ENCODE assay signal across 21 cellular contexts in genomic region chr9:136590788-136591187, GRCh38. TPM values are rescaled to one million over a fixed set of nuclear protein-coding genes. Genes with fewer than 3 reads are reported as not detected.
DNase-seq lines count a peak whose midpoint lies in the region; ATAC-seq, FAIRE-seq and TF ChIP-seq lines count a peak whose summit lies in the region.
"Had no signal": no experiment of that assay in that cellular context is flagged by ENCODE, and none has a peak within 500 bp of the region (broad histone marks: within the 10 kb centered on the region; RNA-seq: fewer than 3 reads in every experiment).

No MANE protein-coding gene starts in this region.

- no peak overlapping the region for H3K9ac ChIP-seq in H1 (replicated peaks in 1 of 4; ENCODE audit: extremely low read depth in 1 of 4, low read depth in 3 of 4, low read length in 3 of 4)

- H2BK5ac ChIP-seq in H1 (ENCODE audit: low read depth, low read length), result peak overlapping the region; percentile 97; the same call in 1 of the 2 replicates

- ATAC-seq in right lobe of liver (peak; percentile 31 to 53 (median 36)), GM21619 (IDR thresholded peaks at IDR 0.05; ENCODE audit: unreplicated experiment) (no peak)
- ATAC-seq: HCT116 had no signal

- H3K23me2 ChIP-seq in H1 (ENCODE audit: low read depth, low read length), result peaks cover 10% of the 10 kb centered on the region

- no peak overlapping the region for H4K5ac ChIP-seq in H1 (ENCODE audit: insufficient read length, low read depth, low read length)

- no peak overlapping the region for H2AFZ ChIP-seq in H1 (ENCODE audit: low read length)

- no peaks in the 10 kb centered on the region for H3K79me1 ChIP-seq in H1 (ENCODE audit: low read depth, low read length)

- H3K27ac ChIP-seq in H1 (ENCODE audit: low read depth, low read length) (no peak overlapping the region), right lobe of liver (no peak overlapping the region), tibial nerve (peak overlapping the region; percentile 13 to 83 (median 36))
- H3K27ac ChIP-seq: cardiac muscle cell, epithelial cell of prostate, VCaP had no signal

- no peak overlapping the region for H3K56ac ChIP-seq in H1 (replicated peaks; ENCODE audit: insufficient read length, low read depth, low read length)

- no peak overlapping the region for H3K18ac ChIP-seq in H1 (ENCODE audit: extremely low read depth, low read length)

- intact Hi-C loops in right lobe of liver (cut with DNase I), result no loop called here

- TF ChIP-seq EP300 in H1 (IDR thresholded peaks at IDR 0.05; ENCODE audit: borderline replicate concordance in 1 of 2, low read depth in 2 of 2, low read length in 2 of 2) (no peak), tibial nerve (IDR thresholded peaks at IDR 0.05) (no peak)

- TF ChIP-seq POLR2A in H1 (IDR thresholded peaks at IDR 0.05; ENCODE audit: control extremely low read depth in 1 of 2, low read depth in 2 of 2, low read length in 2 of 2) (no peak), right lobe of liver (IDR thresholded peaks at IDR 0.05) (no peak), tibial nerve (IDR thresholded peaks at IDR 0.05) (no peak)

- H4K20me1 ChIP-seq in H1 (replicated peaks in 1 of 2; ENCODE audit: control insufficient read depth in 1 of 2, insufficient read depth in 2 of 2, low read length in 2 of 2), result peaks cover 0 to 2% of the 10 kb centered on the region in 2 experiments

- H2AK5ac ChIP-seq in H1 (ENCODE audit: low read depth, low read length), result peak overlapping the region; percentile 84; the same call in 1 of the 2 replicates

- H3K23ac ChIP-seq in H1 (ENCODE audit: insufficient read length), result no peak overlapping the region

- H3K27me3 ChIP-seq in H1 (replicated peaks in 1 of 4; ENCODE audit: control insufficient read depth in 3 of 4, extremely low read depth in 1 of 4, insufficient read depth in 3 of 4, low read length in 3 of 4) (no peaks in the 10 kb centered on the region), right lobe of liver (no peaks in the 10 kb centered on the region), tibial nerve (no peaks in the 10 kb centered on the region)
- H3K27me3 ChIP-seq: cardiac muscle cell had no signal

- H3K4me3 ChIP-seq in H1 (ENCODE audit: extremely low read depth in 1 of 4, insufficient read depth in 2 of 4, low read depth in 3 of 4, low read length in 4 of 4), result no peak overlapping the region
- H3K4me3 ChIP-seq in right lobe of liver, result no peak overlapping the region
- no peak overlapping the region for H3K4me3 ChIP-seq in tibial nerve
- H3K4me3 ChIP-seq: cardiac muscle cell had no signal

- in situ Hi-C loops in G401 (cut with HindIII; ENCODE audit: low sequenced_read_pairs), result no loop called here

- no peak overlapping the region for H3K4me2 ChIP-seq in H1 (ENCODE audit: insufficient read depth in 1 of 2, low read depth in 2 of 2, low read length in 2 of 2)

- TF ChIP-seq CTCF in H1 (IDR thresholded peaks at IDR 0.05; ENCODE audit: control extremely low read depth in 1 of 3, insufficient read depth in 1 of 3, low read depth in 1 of 3, low read length in 3 of 3) (no peak), right lobe of liver (IDR thresholded peaks at IDR 0.05) (no peak), tibial nerve (IDR thresholded peaks at IDR 0.05) (no peak)

- H3K4me1 ChIP-seq in H1 (replicated peaks in 1 of 4; ENCODE audit: control insufficient read depth in 3 of 4, insufficient read depth in 4 of 4, low read length in 3 of 4) (peaks cover 3 to 38% (median 26%) of the 10 kb centered on the region in 4 experiments), right lobe of liver (peaks cover 0 to 5% (median 0%) of the 10 kb centered on the region in 4 donors), tibial nerve (peaks cover 0 to 82% (median 43%) of the 10 kb centered on the region in 4 donors)

- no peak overlapping the region for H3K14ac ChIP-seq in H1 (ENCODE audit: insufficient read length)

- TF ChIP-seq RAD21 in H1 (IDR thresholded peaks at IDR 0.05 in 1 of 2, conservative IDR thresholded peaks at IDR 0.05 in 1 of 2; ENCODE audit: low read depth in 2 of 2, low read length in 2 of 2), result no peak

- H3K79me2 ChIP-seq in H1 (ENCODE audit: control insufficient read depth in 1 of 2, insufficient read depth in 2 of 2, low read length in 2 of 2), result no peaks in the 10 kb centered on the region

- 90% methylated on average over 6 of the region's 6 CpGs; no CpG with 5 or more reads in 1 of the 2 experiments for WGBS in H1 (ENCODE audit: extremely low coverage in 1 of 2, insufficient coverage in 1 of 2, insufficient read length in 1 of 2, insufficient replicate concordance in 2 of 2, low coverage in 1 of 2, low lambda C conversion rate in 2 of 2, missing lambda C conversion rate in 1 of 2), 2 experiments
- WGBS in right lobe of liver (ENCODE audit: insufficient coverage, low coverage, low lambda C conversion rate, missing lambda C conversion rate), result 60% methylated on average over 1 of the region's 6 CpGs
- WGBS in tibial nerve, 2 donors, result 36 to 43% methylated on average over 3 to 6 of the region's 6 CpGs

- H3K36me3 ChIP-seq in H1 (ENCODE audit: control insufficient read depth in 2 of 4, insufficient read depth in 4 of 4, low read length in 3 of 4) (no peaks in the 10 kb centered on the region), right lobe of liver (no peaks in the 10 kb centered on the region), tibial nerve (no peaks in the 10 kb centered on the region)
- H3K36me3 ChIP-seq: cardiac muscle cell had no signal

- peak overlapping the region; percentile 90; the same call in 1 of the 2 replicates for H2BK20ac ChIP-seq in H1 (ENCODE audit: low read length)

- H3K4ac ChIP-seq in H1 (replicated peaks; ENCODE audit: insufficient read length, low read depth, low read length), result no peak overlapping the region

- DNase-seq in DMS53 (lab: John Stamatoyannopoulos, UW) (peak; percentile 24), DMS53 treated with DMSO at 0.1 percent for 48 hours (lab: John Stamatoyannopoulos, UW; ENCODE audit: unreplicated experiment) (no peak), H1 (ENCODE audit: low read depth in 1 of 2, low spot score in 2 of 2) (no peak), right lobe of liver (no peak), tibial nerve (ENCODE audit: low spot score in 2 of 2) (no peak), G401 (ENCODE audit: low spot score) (no peak), HuH-7 (ENCODE audit: low spot score) (no peak)
- DNase-seq: 8988T, AML-193, amniotic stem cell, COR-L47, EL, islet precursor cell, NCI-H1436 treated with DMSO at 0.1 percent for 48 hours, nephron progenitor cell, SIG-M5 had no signal

- H4K8ac ChIP-seq in H1 (ENCODE audit: extremely low read depth, insufficient read depth, low read length), result no peak overlapping the region

- H2BK120ac ChIP-seq in H1 (replicated peaks; ENCODE audit: low read depth, low read length), result no peak overlapping the region

- H2BK15ac ChIP-seq in H1 (ENCODE audit: low read length), result peak overlapping the region; percentile 88; the same call in 1 of the 2 replicates

- H4K91ac ChIP-seq in H1 (replicated peaks; ENCODE audit: insufficient read length, low read length), result no peak overlapping the region

- H2BK12ac ChIP-seq in H1 (ENCODE audit: low read depth, low read length), result peak overlapping the region; percentile 45; the same call in 1 of the 2 replicates

- POLR2A ChIA-PET in H1 (lab: Charles Lee; ENCODE audit: partially characterized antibody), result interaction anchor here (0.7 kb wide), 1 partner anchor 22 kb away, joined by 3 read pairs; no protein-coding TSS in a partner anchor

- H3K9me3 ChIP-seq in H1 (ENCODE audit: insufficient read depth in 2 of 2, low read depth in 1 of 2, low read length in 1 of 2) (peaks cover 0 to 3% of the 10 kb centered on the region in 2 experiments; a peak in 1 of 4 replicates), right lobe of liver (no peaks in the 10 kb centered on the region), tibial nerve (no peaks in the 10 kb centered on the region)

- CTCF ChIA-PET in H1 (lab: Charles Lee; ENCODE audit: partially characterized antibody), result interaction anchor here (1.3 kb wide), 1 partner anchor 81 kb away, joined by 3 read pairs; no protein-coding TSS in a partner anchor

- no peak for FAIRE-seq in H1 (lab: Jason Lieb, UNC)

TF ChIP-seq in H1, 55 proteins besides CTCF, POLR2A, EP300 and RAD21 (continues in another document):
- no peak for TF ChIP-seq USF2 (IDR thresholded peaks at IDR 0.05; ENCODE audit: low read length)
- no peak for TF ChIP-seq RXRA (IDR thresholded peaks at IDR 0.05; ENCODE audit: insufficient read depth, low read depth, low read length)
- TF ChIP-seq ATF2 (IDR thresholded peaks at IDR 0.05; ENCODE audit: low read length), result no peak

RNA-seq across cellular contexts. Expression of gene NOTCH1, which starts 44.9 kb away (rescaled TPM):
- total RNA-seq in H1 (2021; fragmentation: NEBNext Ultra II Directional; extraction: Animal tissue kit (Norgen Biotek cat#: 25700)), result 55.6 and 60.9 TPM in 2 replicates
- polyA plus RNA-seq in H1 (2011; rRNA removed), result 6.9 and 19.9 TPM in 2 replicates
- polyA plus RNA-seq in H1 (2011; cell fraction: cytosol; rRNA removed), result 7.3 TPM
- polyA plus RNA-seq in H1 (2011; cell fraction: nucleus; rRNA removed), result 41.0 TPM
- 17.4 to 31.4 TPM (median 28.7 TPM) in 4 replicates for polyA plus RNA-seq in H1 (2012, experiment 1 of 2)
- polyA plus RNA-seq in H1 (2012, experiment 2 of 2), result 20.1 TPM
- polyA plus RNA-seq in H1 (2013, experiment 1 of 2), result 33.5 TPM
- polyA plus RNA-seq in H1 (2013, experiment 2 of 2), result 26.3 TPM
- polyA minus RNA-seq in H1 (2011; rRNA and poly(A)+ RNA removed), result 12.2 and 13.8 TPM in 2 replicates
- polyA minus RNA-seq in H1 (2011; cell fraction: cytosol; rRNA and poly(A)+ RNA removed), result 58.8 TPM
- 41.9 TPM for polyA minus RNA-seq in H1 (2011; cell fraction: nucleus; rRNA and poly(A)+ RNA removed)
- total RNA-seq in right lobe of liver (10 to 100 TPM; 17.4 to 26.2 (median 19.3) TPM), tibial nerve (10 to 100 TPM; 29.3 to 65.4 (median 41.5) TPM)
- total RNA-seq in G401 (2014; rRNA removed; shearing (Covaris generic)), result 10.9 and 13.8 TPM in 2 replicates

Comparison
In these comparisons a context has a peak if more than half of its experiments do, and no peak if none do; other contexts are left out.
1. H3K27ac ChIP-seq: peak in tibial nerve (4 of 4); none in H1 (single experiment) and right lobe of liver (0 of 3).